Comparison of ENCODE assay signal across 1 cellular context in genomic region chr21:42009831-42010506, GRCh38.
TF ChIP-seq lines count a peak whose summit lies in the region.

Gene ZBTB21, minus strand, starts transcription at chr21:42010360. Its CDS starts 16,265 bp downstream, at chr21:41994095.

TF ChIP-seq in K562, 482 proteins besides CTCF, POLR2A, EP300 and RAD21 (continued from another document and continues in another):
- no peak for TF ChIP-seq PATZ1 (CRISPR knock-in tag; IDR thresholded peaks at IDR 0.05; ENCODE audit: borderline replicate concordance)
- TF ChIP-seq RBFOX2 (IDR thresholded peaks at IDR 0.05; ENCODE audit: low read depth, low read length), result peak; percentile 87
- TF ChIP-seq ZNF436 (CRISPR knock-in tag; IDR thresholded peaks at IDR 0.05), result no peak
- no peak for TF ChIP-seq NUFIP1 (IDR thresholded peaks at IDR 0.05; ENCODE audit: partially characterized antibody)
- no peak for TF ChIP-seq HLTF (IDR thresholded peaks at IDR 0.05)
- no peak for TF ChIP-seq ZNF133 (CRISPR knock-in tag; IDR thresholded peaks at IDR 0.05)
- TF ChIP-seq, protein P1, sequence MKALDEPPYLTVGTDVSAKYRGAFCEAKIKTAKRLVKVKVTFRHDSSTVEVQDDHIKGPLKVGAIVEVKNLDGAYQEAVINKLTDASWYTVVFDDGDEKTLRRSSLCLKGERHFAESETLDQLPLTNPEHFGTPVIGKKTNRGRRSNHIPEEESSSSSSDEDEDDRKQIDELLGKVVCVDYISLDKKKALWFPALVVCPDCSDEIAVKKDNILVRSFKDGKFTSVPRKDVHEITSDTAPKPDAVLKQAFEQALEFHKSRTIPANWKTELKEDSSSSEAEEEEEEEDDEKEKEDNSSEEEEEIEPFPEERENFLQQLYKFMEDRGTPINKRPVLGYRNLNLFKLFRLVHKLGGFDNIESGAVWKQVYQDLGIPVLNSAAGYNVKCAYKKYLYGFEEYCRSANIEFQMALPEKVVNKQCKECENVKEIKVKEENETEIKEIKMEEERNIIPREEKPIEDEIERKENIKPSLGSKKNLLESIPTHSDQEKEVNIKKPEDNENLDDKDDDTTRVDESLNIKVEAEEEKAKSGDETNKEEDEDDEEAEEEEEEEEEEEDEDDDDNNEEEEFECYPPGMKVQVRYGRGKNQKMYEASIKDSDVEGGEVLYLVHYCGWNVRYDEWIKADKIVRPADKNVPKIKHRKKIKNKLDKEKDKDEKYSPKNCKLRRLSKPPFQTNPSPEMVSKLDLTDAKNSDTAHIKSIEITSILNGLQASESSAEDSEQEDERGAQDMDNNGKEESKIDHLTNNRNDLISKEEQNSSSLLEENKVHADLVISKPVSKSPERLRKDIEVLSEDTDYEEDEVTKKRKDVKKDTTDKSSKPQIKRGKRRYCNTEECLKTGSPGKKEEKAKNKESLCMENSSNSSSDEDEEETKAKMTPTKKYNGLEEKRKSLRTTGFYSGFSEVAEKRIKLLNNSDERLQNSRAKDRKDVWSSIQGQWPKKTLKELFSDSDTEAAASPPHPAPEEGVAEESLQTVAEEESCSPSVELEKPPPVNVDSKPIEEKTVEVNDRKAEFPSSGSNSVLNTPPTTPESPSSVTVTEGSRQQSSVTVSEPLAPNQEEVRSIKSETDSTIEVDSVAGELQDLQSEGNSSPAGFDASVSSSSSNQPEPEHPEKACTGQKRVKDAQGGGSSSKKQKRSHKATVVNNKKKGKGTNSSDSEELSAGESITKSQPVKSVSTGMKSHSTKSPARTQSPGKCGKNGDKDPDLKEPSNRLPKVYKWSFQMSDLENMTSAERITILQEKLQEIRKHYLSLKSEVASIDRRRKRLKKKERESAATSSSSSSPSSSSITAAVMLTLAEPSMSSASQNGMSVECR (CRISPR knock-in tag; IDR thresholded peaks at IDR 0.05), result peak; percentile 50
- no peak; the same call in 1 of the 2 replicates for TF ChIP-seq ZBTB17 (CRISPR knock-in tag; IDR thresholded peaks at IDR 0.05)
- TF ChIP-seq, protein P2, sequence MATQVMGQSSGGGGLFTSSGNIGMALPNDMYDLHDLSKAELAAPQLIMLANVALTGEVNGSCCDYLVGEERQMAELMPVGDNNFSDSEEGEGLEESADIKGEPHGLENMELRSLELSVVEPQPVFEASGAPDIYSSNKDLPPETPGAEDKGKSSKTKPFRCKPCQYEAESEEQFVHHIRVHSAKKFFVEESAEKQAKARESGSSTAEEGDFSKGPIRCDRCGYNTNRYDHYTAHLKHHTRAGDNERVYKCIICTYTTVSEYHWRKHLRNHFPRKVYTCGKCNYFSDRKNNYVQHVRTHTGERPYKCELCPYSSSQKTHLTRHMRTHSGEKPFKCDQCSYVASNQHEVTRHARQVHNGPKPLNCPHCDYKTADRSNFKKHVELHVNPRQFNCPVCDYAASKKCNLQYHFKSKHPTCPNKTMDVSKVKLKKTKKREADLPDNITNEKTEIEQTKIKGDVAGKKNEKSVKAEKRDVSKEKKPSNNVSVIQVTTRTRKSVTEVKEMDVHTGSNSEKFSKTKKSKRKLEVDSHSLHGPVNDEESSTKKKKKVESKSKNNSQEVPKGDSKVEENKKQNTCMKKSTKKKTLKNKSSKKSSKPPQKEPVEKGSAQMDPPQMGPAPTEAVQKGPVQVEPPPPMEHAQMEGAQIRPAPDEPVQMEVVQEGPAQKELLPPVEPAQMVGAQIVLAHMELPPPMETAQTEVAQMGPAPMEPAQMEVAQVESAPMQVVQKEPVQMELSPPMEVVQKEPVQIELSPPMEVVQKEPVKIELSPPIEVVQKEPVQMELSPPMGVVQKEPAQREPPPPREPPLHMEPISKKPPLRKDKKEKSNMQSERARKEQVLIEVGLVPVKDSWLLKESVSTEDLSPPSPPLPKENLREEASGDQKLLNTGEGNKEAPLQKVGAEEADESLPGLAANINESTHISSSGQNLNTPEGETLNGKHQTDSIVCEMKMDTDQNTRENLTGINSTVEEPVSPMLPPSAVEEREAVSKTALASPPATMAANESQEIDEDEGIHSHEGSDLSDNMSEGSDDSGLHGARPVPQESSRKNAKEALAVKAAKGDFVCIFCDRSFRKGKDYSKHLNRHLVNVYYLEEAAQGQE (CRISPR knock-in tag; IDR thresholded peaks at IDR 0.05; ENCODE audit: low read depth), result no peak
- no peak for TF ChIP-seq MED1 (CRISPR knock-in tag; IDR thresholded peaks at IDR 0.05; ENCODE audit: borderline replicate concordance)
- no peak for TF ChIP-seq NFIC (IDR thresholded peaks at IDR 0.05)
- TF ChIP-seq HMBOX1 (IDR thresholded peaks at IDR 0.05), result no peak
- TF ChIP-seq, protein P3, sequence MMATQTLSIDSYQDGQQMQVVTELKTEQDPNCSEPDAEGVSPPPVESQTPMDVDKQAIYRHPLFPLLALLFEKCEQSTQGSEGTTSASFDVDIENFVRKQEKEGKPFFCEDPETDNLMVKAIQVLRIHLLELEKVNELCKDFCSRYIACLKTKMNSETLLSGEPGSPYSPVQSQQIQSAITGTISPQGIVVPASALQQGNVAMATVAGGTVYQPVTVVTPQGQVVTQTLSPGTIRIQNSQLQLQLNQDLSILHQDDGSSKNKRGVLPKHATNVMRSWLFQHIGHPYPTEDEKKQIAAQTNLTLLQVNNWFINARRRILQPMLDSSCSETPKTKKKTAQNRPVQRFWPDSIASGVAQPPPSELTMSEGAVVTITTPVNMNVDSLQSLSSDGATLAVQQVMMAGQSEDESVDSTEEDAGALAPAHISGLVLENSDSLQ (IDR thresholded peaks at IDR 0.05), result no peak; the same call in 1 of the 2 replicates
- TF ChIP-seq, protein P4, sequence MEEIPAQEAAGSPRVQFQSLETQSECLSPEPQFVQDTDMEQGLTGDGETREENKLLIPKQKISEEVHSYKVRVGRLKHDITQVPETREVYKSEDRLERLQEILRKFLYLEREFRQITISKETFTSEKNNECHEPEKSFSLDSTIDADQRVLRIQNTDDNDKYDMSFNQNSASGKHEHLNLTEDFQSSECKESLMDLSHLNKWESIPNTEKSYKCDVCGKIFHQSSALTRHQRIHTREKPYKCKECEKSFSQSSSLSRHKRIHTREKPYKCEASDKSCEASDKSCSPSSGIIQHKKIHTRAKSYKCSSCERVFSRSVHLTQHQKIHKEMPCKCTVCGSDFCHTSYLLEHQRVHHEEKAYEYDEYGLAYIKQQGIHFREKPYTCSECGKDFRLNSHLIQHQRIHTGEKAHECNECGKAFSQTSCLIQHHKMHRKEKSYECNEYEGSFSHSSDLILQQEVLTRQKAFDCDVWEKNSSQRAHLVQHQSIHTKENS (CRISPR knock-in tag; IDR thresholded peaks at IDR 0.05), result no peak
- no peak for TF ChIP-seq CREBBP (IDR thresholded peaks at IDR 0.05; ENCODE audit: low read depth, low read length)
- TF ChIP-seq, protein P5, sequence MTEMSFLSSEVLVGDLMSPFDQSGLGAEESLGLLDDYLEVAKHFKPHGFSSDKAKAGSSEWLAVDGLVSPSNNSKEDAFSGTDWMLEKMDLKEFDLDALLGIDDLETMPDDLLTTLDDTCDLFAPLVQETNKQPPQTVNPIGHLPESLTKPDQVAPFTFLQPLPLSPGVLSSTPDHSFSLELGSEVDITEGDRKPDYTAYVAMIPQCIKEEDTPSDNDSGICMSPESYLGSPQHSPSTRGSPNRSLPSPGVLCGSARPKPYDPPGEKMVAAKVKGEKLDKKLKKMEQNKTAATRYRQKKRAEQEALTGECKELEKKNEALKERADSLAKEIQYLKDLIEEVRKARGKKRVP (CRISPR knock-in tag; IDR thresholded peaks at IDR 0.05), result peak; percentile 67
- no peak for TF ChIP-seq HEY1 (CRISPR knock-in tag; IDR thresholded peaks at IDR 0.05; ENCODE audit: borderline replicate concordance)
- 0 out of 2 replicates have a peak, but pooled peaks have one; percentile 18 for TF ChIP-seq ZFP1 (CRISPR knock-in tag; IDR thresholded peaks at IDR 0.05)
- TF ChIP-seq BMI1 (IDR thresholded peaks at IDR 0.05; ENCODE audit: low read length), result no peak
- no peak for TF ChIP-seq MAFG (tag; conservative IDR thresholded peaks at IDR 0.05)
- TF ChIP-seq RFX1 (IDR thresholded peaks at IDR 0.05), result no peak
- peak; percentile 31; the same call in 1 of the 2 replicates for TF ChIP-seq DPF2 (IDR thresholded peaks at IDR 0.05)
- TF ChIP-seq, protein P6, sequence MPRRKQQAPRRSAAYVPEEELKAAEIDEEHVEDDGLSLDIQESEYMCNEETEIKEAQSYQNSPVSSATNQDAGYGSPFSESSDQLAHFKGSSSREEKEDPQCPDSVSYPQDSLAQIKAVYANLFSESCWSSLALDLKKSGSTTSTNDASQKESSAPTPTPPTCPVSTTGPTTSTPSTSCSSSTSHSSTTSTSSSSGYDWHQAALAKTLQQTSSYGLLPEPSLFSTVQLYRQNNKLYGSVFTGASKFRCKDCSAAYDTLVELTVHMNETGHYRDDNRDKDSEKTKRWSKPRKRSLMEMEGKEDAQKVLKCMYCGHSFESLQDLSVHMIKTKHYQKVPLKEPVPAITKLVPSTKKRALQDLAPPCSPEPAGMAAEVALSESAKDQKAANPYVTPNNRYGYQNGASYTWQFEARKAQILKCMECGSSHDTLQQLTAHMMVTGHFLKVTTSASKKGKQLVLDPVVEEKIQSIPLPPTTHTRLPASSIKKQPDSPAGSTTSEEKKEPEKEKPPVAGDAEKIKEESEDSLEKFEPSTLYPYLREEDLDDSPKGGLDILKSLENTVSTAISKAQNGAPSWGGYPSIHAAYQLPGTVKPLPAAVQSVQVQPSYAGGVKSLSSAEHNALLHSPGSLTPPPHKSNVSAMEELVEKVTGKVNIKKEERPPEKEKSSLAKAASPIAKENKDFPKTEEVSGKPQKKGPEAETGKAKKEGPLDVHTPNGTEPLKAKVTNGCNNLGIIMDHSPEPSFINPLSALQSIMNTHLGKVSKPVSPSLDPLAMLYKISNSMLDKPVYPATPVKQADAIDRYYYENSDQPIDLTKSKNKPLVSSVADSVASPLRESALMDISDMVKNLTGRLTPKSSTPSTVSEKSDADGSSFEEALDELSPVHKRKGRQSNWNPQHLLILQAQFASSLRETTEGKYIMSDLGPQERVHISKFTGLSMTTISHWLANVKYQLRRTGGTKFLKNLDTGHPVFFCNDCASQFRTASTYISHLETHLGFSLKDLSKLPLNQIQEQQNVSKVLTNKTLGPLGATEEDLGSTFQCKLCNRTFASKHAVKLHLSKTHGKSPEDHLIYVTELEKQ (CRISPR knock-in tag; IDR thresholded peaks at IDR 0.05), result no peak
- no peak for TF ChIP-seq KLF1 (tag; IDR thresholded peaks at IDR 0.05)
- TF ChIP-seq, protein P7, sequence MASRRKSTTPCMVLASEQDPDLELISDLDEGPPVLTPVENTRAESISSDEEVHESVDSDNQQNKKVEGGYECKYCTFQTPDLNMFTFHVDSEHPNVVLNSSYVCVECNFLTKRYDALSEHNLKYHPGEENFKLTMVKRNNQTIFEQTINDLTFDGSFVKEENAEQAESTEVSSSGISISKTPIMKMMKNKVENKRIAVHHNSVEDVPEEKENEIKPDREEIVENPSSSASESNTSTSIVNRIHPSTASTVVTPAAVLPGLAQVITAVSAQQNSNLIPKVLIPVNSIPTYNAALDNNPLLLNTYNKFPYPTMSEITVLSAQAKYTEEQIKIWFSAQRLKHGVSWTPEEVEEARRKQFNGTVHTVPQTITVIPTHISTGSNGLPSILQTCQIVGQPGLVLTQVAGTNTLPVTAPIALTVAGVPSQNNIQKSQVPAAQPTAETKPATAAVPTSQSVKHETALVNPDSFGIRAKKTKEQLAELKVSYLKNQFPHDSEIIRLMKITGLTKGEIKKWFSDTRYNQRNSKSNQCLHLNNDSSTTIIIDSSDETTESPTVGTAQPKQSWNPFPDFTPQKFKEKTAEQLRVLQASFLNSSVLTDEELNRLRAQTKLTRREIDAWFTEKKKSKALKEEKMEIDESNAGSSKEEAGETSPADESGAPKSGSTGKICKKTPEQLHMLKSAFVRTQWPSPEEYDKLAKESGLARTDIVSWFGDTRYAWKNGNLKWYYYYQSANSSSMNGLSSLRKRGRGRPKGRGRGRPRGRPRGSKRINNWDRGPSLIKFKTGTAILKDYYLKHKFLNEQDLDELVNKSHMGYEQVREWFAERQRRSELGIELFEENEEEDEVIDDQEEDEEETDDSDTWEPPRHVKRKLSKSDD (conservative IDR thresholded peaks at IDR 0.05; ENCODE audit: low read length), result no peak
- TF ChIP-seq HMGN3 (IDR thresholded peaks at IDR 0.05; ENCODE audit: borderline replicate concordance, extremely low read depth, insufficient read length, low read depth, low read length), result peak; percentile 15
- TF ChIP-seq ZBTB49 (CRISPR knock-in tag; IDR thresholded peaks at IDR 0.05; ENCODE audit: borderline replicate concordance), result no peak
- no peak for TF ChIP-seq DNMT1 (IDR thresholded peaks at IDR 0.05)
- TF ChIP-seq SMARCB1 (IDR thresholded peaks at IDR 0.05; ENCODE audit: insufficient read length, low read depth), result no peak
- no peak; the same call in 1 of the 2 replicates for TF ChIP-seq ZNF511 (CRISPR knock-in tag; IDR thresholded peaks at IDR 0.05)
